Comparison of ENCODE assay signal across 26 cellular contexts in genomic region chr2:69397234-69397633, GRCh38. TPM values are rescaled to one million over a fixed set of nuclear protein-coding genes. Genes with fewer than 3 reads are reported as not detected.
A peak's percentile ranks its signal among the peaks of the same experiment; 100 is the strongest.
DNase-seq lines count a peak whose midpoint lies in the region; ATAC-seq, FAIRE-seq and TF ChIP-seq lines count a peak whose summit lies in the region.
"Had no signal": no experiment of that assay in that cellular context is flagged by ENCODE, and none has a peak within 500 bp of the region (broad histone marks: within the 10 kb centered on the region; RNA-seq: fewer than 3 reads in every experiment).

No MANE protein-coding gene starts in this region.

- no peak for TF ChIP-seq RAD21 in HepG2 (CRISPR knock-in tag; IDR thresholded peaks at IDR 0.05)

- no peaks in the 10 kb centered on the region for H4K20me1 ChIP-seq in HepG2 (ENCODE audit: insufficient read depth, low read length)
- H4K20me1 ChIP-seq: BLaER1 had no signal

- CTCF ChIA-PET in HepG2 (lab: Yijun Ruan, JAX; ENCODE audit: low intra/inter-chr PET ratio, low total read pairs), result no interaction called here

- POLR2A ChIA-PET in HepG2 (lab: Yijun Ruan, JAX), result interaction anchor here (0.8 to 2.5 kb wide), 2 partner anchors 9 to 40 kb away, joined by 3 to 19 read pairs; partner anchors contain the start of gene NFU1

- no peaks in the 10 kb centered on the region for H3K79me2 ChIP-seq in HepG2 (ENCODE audit: insufficient read depth, low read length)

- H3K27me3 ChIP-seq in HepG2 (ENCODE audit: control insufficient read depth in 1 of 2, insufficient read depth in 2 of 2, low read length in 2 of 2) (no peaks in the 10 kb centered on the region), stomach (no peaks in the 10 kb centered on the region)
- H3K27me3 ChIP-seq: BLaER1 had no signal

- TF ChIP-seq POLR2A in HepG2 (IDR thresholded peaks at IDR 0.05; ENCODE audit: insufficient read depth in 1 of 2, low read depth in 2 of 2, low read length in 2 of 2) (no peak), stomach (IDR thresholded peaks at IDR 0.05) (no peak)

- FAIRE-seq in HepG2 (lab: Jason Lieb, UNC), result no peak
- FAIRE-seq: GM18507, GM19239, H54 had no signal

- ATAC-seq in HepG2 (peak; percentile 44; the same call in 2 of the 3 replicates), GM19397 (IDR thresholded peaks at IDR 0.05; ENCODE audit: unreplicated experiment) (no peak), GM21526 (IDR thresholded peaks at IDR 0.05; ENCODE audit: low FRiP score, unreplicated experiment) (no peak)

- H3K27ac ChIP-seq in HepG2 (ENCODE audit: extremely low read length, insufficient read depth, low read length), result no peak overlapping the region
- peak overlapping the region in 3 of 5 donors; percentile 62 to 70 (median 67) for H3K27ac ChIP-seq in stomach
- H3K27ac ChIP-seq: BLaER1, SK-N-MC had no signal

- no peaks in the 10 kb centered on the region for H3K9me3 Mint-ChIP-seq in chondrocyte (ENCODE audit: low read depth)
- H3K9me3 Mint-ChIP-seq: CD4-positive, alpha-beta T cell had no signal

- H3K27me3 Mint-ChIP-seq in chondrocyte (ENCODE audit: low read depth), result no peaks in the 10 kb centered on the region
- H3K27me3 Mint-ChIP-seq: CD4-positive, alpha-beta T cell had no signal

- TF ChIP-seq CTCF in chondrocyte (IDR thresholded peaks at IDR 0.05) (no peak), HepG2 (CRISPR knock-in tag; IDR thresholded peaks at IDR 0.05) (no peak), stomach (IDR thresholded peaks at IDR 0.05) (no peak)

- H2AFZ ChIP-seq in HepG2 (ENCODE audit: low read length), result no peak overlapping the region

- peaks cover 28% of the 10 kb centered on the region for H3K36me3 Mint-ChIP-seq in chondrocyte (ENCODE audit: low read depth)

- no peak for TF ChIP-seq EP300 in HepG2 (IDR thresholded peaks at IDR 0.05; ENCODE audit: low read depth in 2 of 2, low read length in 2 of 2)
- no peak for TF ChIP-seq EP300 in HepG2 (CRISPR knock-in tag; IDR thresholded peaks at IDR 0.05; ENCODE audit: borderline replicate concordance)
- no peak for TF ChIP-seq EP300 in stomach (IDR thresholded peaks at IDR 0.05)

- H3K27ac Mint-ChIP-seq in chondrocyte (ENCODE audit: unreplicated experiment), result peak overlapping the region; percentile 45
- H3K27ac Mint-ChIP-seq: CD4-positive, alpha-beta T cell had no signal

- H3K4me1 ChIP-seq in HepG2 (ENCODE audit: insufficient read depth, low read length), result peaks cover 14% of the 10 kb centered on the region
- peaks cover 0 to 12% (median 6%) of the 10 kb centered on the region in 4 donors for H3K4me1 ChIP-seq in stomach
- H3K4me1 ChIP-seq: BLaER1 had no signal

- no TSS peak for BruUV-seq in HepG2 (replicated peaks; lab: Mats Ljungman, UMichigan)

- no peak overlapping the region for H3K4me2 ChIP-seq in HepG2 (ENCODE audit: low read depth, low read length)
- H3K4me2 ChIP-seq: BLaER1 had no signal

- intact Hi-C loops in HepG2 (cut with micrococcal nuclease; ENCODE audit: unreplicated experiment), result no loop called here
- intact Hi-C loops in stomach (cut with DNase I; ENCODE audit: low total_unique reads), result no loop called here

- H3K9me3 ChIP-seq in HepG2 (ENCODE audit: low read length) (no peaks in the 10 kb centered on the region), stomach (no peaks in the 10 kb centered on the region)
- H3K9me3 ChIP-seq: BLaER1, Caco-2 had no signal

- H3K4me3 ChIP-seq in HepG2 (replicated peaks in 1 of 3; ENCODE audit: insufficient read depth in 1 of 3, low read depth in 2 of 3, low read length in 3 of 3) (no peak overlapping the region), stomach (no peak overlapping the region)
- H3K4me3 ChIP-seq: BLaER1, SK-N-MC had no signal

- H3K4me1 Mint-ChIP-seq in chondrocyte (ENCODE audit: low read depth), result peaks cover 13% of the 10 kb centered on the region

- no peak overlapping the region for H3K4me3 Mint-ChIP-seq in chondrocyte (ENCODE audit: unreplicated experiment)
- H3K4me3 Mint-ChIP-seq: CD4-positive, alpha-beta T cell had no signal

- in situ Hi-C loops in Caki2 (cut with HindIII; ENCODE audit: low pct_unique_long_range_greater_than_20kb, low sequenced_read_pairs) (no loop called here), HepG2 (cut with HindIII; ENCODE audit: extremely low pct_ligation_motif_present, low pct_unique_long_range_greater_than_20kb) (no loop called here)

- peak; percentile 15 for DNase-seq in Caki2 (ENCODE audit: low read depth)
- no peak for DNase-seq in chondrocyte (ENCODE audit: low spot score)
- DNase-seq in HepG2 (ENCODE audit: low spot score), result peak; percentile 13
- no peak for DNase-seq in stomach
- DNase-seq in activated T-cell treated with anti-CD3 and anti-CD28 coated beads, Interleukin-2, amount 50 U/mL, for 48 hours, result no peak
- DNase-seq: ACHN; Caco-2; CD4-positive, alpha-beta T cell; DMS53; GDM1; KG1; NCI-H1092; NCI-H1436; NCI-H187 treated with DMSO at 0.1 percent for 48 hours; NCI-H2107; NCI-H446 treated with DMSO at 0.1 percent for 48 hours; NCI-H526 treated with DMSO at 0.1 percent for 48 hours; OCI-M1; Right ventricle myocardium superior had no signal

- peaks cover 0 to 32% of the 10 kb centered on the region in 2 experiments; a peak in 4 of 5 replicates for H3K36me3 ChIP-seq in HepG2 (replicated peaks in 1 of 2; ENCODE audit: control insufficient read depth in 1 of 2, insufficient read depth in 2 of 2, low read length in 2 of 2)
- H3K36me3 ChIP-seq in stomach, result peaks cover 15 to 86% (median 67%) of the 10 kb centered on the region in 4 donors

- H3K9ac ChIP-seq in HepG2 (ENCODE audit: insufficient read depth, low read depth, low read length), result no peak overlapping the region
- H3K9ac ChIP-seq: BLaER1 had no signal

TF ChIP-seq in HepG2, 621 proteins besides CTCF, POLR2A, EP300 and RAD21 (continues in another document):
- TF ChIP-seq GATAD2A (CRISPR knock-in tag; IDR thresholded peaks at IDR 0.05), result 0 out of 2 replicates have a peak, but pooled peaks have one; percentile 34

RNA-seq across cellular contexts. Expression of gene GFPT1, which starts 10.2 kb away (rescaled TPM):
- 32.5 and 35.1 TPM in 2 replicates for total RNA-seq in Caki2 (2014; rRNA removed; shearing (Covaris generic); ENCODE audit: low replicate concordance)
- total RNA-seq in chondrocyte (102 to 144 TPM (median 142 TPM) in 3 replicates), HepG2 (2016; rRNA removed; fragmentation: Illumina TruSeq; extraction: Trizol) (84.9 and 129 TPM in 2 replicates), stomach (100 to 1,000 TPM in 1 of 5 donors, 10 to 100 TPM in 3, 1 to 10 TPM in 1; 4.1 to 107 (median 45.8) TPM)
- total RNA-seq in HepG2 (2016; cell fraction: cytosol; rRNA removed; fragmentation: Illumina TruSeq; extraction: Trizol; ENCODE audit: low read depth), result 43.7 and 46.8 TPM in 2 replicates
- 85.1 and 124 TPM in 2 replicates for total RNA-seq in HepG2 (2016; cell fraction: insoluble cytoplasmic fraction; rRNA removed; fragmentation: Illumina TruSeq; extraction: Trizol)
- total RNA-seq in HepG2 (2016; cell fraction: membrane; rRNA removed; fragmentation: Illumina TruSeq; extraction: Trizol), result 30.0 and 36.5 TPM in 2 replicates
- 48.9 and 54.4 TPM in 2 replicates for total RNA-seq in HepG2 (2016; cell fraction: nucleus; rRNA removed; fragmentation: Illumina TruSeq; extraction: Trizol)
- polyA plus RNA-seq in HepG2 (2011; rRNA removed) (19.7 and 24.0 TPM in 2 replicates), stomach (10 to 100 TPM in 2 of 3 donors, 1 to 10 TPM in 1; 6.8 to 19.7 (median 13.6) TPM)
- 13.6 and 21.7 TPM in 2 replicates for polyA plus RNA-seq in HepG2 (2011; cell fraction: cytosol; rRNA removed)
- 9.3 and 13.1 TPM in 2 replicates for polyA plus RNA-seq in HepG2 (2011; cell fraction: nucleus; rRNA removed)
- polyA plus RNA-seq in HepG2 (2012), result 40.9 and 53.4 TPM in 2 replicates
- polyA plus RNA-seq in HepG2 (2016; cell fraction: cytosol; fragmentation: Illumina TruSeq; extraction: Trizol; ENCODE audit: low read depth), result 1.7 and 2.0 TPM in 2 replicates
- polyA plus RNA-seq in HepG2 (2016; cell fraction: insoluble cytoplasmic fraction; fragmentation: Illumina TruSeq; extraction: Trizol; ENCODE audit: low read depth), result 60.5 and 62.2 TPM in 2 replicates
- polyA plus RNA-seq in HepG2 (2016; cell fraction: membrane; fragmentation: Illumina TruSeq; extraction: Trizol; ENCODE audit: low read depth), result 5.2 and 6.2 TPM in 2 replicates
- polyA plus RNA-seq in HepG2 (2016; cell fraction: nucleus; fragmentation: Illumina TruSeq; extraction: Trizol; ENCODE audit: insufficient read depth, low read depth), result 40.7 and 46.5 TPM in 2 replicates
- polyA minus RNA-seq in HepG2 (2011; rRNA and poly(A)+ RNA removed; ENCODE audit: low replicate concordance), result 9.1 and 29.8 TPM in 2 replicates
- 58.1 and 58.4 TPM in 2 replicates for polyA minus RNA-seq in HepG2 (2011; cell fraction: cytosol; rRNA and poly(A)+ RNA removed)
- 47.1 and 54.0 TPM in 2 replicates for polyA minus RNA-seq in HepG2 (2011; cell fraction: nucleus; rRNA and poly(A)+ RNA removed)

RNA-seq across cellular contexts. Expression of gene NFU1, which starts 40.0 kb away (rescaled TPM):
- total RNA-seq in Caki2 (2014; rRNA removed; shearing (Covaris generic); ENCODE audit: low replicate concordance), result 61.9 and 78.5 TPM in 2 replicates
- 40.7 to 42.5 TPM (median 40.7 TPM) in 3 replicates for total RNA-seq in chondrocyte
- total RNA-seq in HepG2 (2016; rRNA removed; fragmentation: Illumina TruSeq; extraction: Trizol), result 84.0 and 99.6 TPM in 2 replicates
- 88.3 and 93.2 TPM in 2 replicates for total RNA-seq in HepG2 (2016; cell fraction: cytosol; rRNA removed; fragmentation: Illumina TruSeq; extraction: Trizol; ENCODE audit: low read depth)
- total RNA-seq in HepG2 (2016; cell fraction: insoluble cytoplasmic fraction; rRNA removed; fragmentation: Illumina TruSeq; extraction: Trizol), result 83.8 and 107 TPM in 2 replicates
- 83.6 and 88.7 TPM in 2 replicates for total RNA-seq in HepG2 (2016; cell fraction: membrane; rRNA removed; fragmentation: Illumina TruSeq; extraction: Trizol)
- 35.6 and 35.8 TPM in 2 replicates for total RNA-seq in HepG2 (2016; cell fraction: nucleus; rRNA removed; fragmentation: Illumina TruSeq; extraction: Trizol)
- polyA plus RNA-seq in HepG2 (2011; rRNA removed), result 28.1 and 39.1 TPM in 2 replicates
- polyA plus RNA-seq in HepG2 (2011; cell fraction: cytosol; rRNA removed), result 23.1 and 28.7 TPM in 2 replicates
- 6.6 and 7.8 TPM in 2 replicates for polyA plus RNA-seq in HepG2 (2011; cell fraction: nucleus; rRNA removed)
- polyA plus RNA-seq in HepG2 (2012), result 58.4 and 80.4 TPM in 2 replicates
- polyA plus RNA-seq in HepG2 (2016; cell fraction: cytosol; fragmentation: Illumina TruSeq; extraction: Trizol; ENCODE audit: low read depth), result 79.1 and 96.4 TPM in 2 replicates
- polyA plus RNA-seq in HepG2 (2016; cell fraction: insoluble cytoplasmic fraction; fragmentation: Illumina TruSeq; extraction: Trizol; ENCODE audit: low read depth), result 89.4 and 94.3 TPM in 2 replicates
- 57.3 and 66.6 TPM in 2 replicates for polyA plus RNA-seq in HepG2 (2016; cell fraction: membrane; fragmentation: Illumina TruSeq; extraction: Trizol; ENCODE audit: low read depth)
- 42.0 and 48.4 TPM in 2 replicates for polyA plus RNA-seq in HepG2 (2016; cell fraction: nucleus; fragmentation: Illumina TruSeq; extraction: Trizol; ENCODE audit: insufficient read depth, low read depth)
- 3.3 and 4.8 TPM in 2 replicates for polyA minus RNA-seq in HepG2 (2011; rRNA and poly(A)+ RNA removed; ENCODE audit: low replicate concordance)
- 12.6 and 17.8 TPM in 2 replicates for polyA minus RNA-seq in HepG2 (2011; cell fraction: cytosol; rRNA and poly(A)+ RNA removed)
- 11.5 and 12.2 TPM in 2 replicates for polyA minus RNA-seq in HepG2 (2011; cell fraction: nucleus; rRNA and poly(A)+ RNA removed)
- 10 to 100 TPM; 14.7 to 41.9 (median 22.2) TPM for total RNA-seq in stomach
- polyA plus RNA-seq in stomach, result 10 to 100 TPM; 51.9 to 62.7 (median 56.3) TPM

Comparison
In these comparisons a context has a peak if more than half of its experiments do, and no peak if none do; other contexts are left out.
1. DNase-seq: peak in Caki2 (single experiment) and HepG2 (single experiment); none in chondrocyte (single experiment), stomach (single experiment) and activated T-cell treated with anti-CD3 and anti-CD28 coated beads, Interleukin-2, amount 50 U/mL, for 48 hours (0 of 2).